Comparison of ENCODE assay signal across 1 cellular context in genomic region chr14:60651936-60652673, GRCh38.
TF ChIP-seq lines count a peak whose summit lies in the region.

No MANE protein-coding gene starts in this region.

TF ChIP-seq in H1, 55 proteins besides CTCF, POLR2A, EP300 and RAD21 (continued from another document):
- no peak for TF ChIP-seq USF2 (IDR thresholded peaks at IDR 0.05; ENCODE audit: low read length)
- TF ChIP-seq EZH2 (IDR thresholded peaks at IDR 0.05; ENCODE audit: low read depth, low read length, severe bottlenecking), result peak; percentile 88
- TF ChIP-seq ATF3 (IDR thresholded peaks at IDR 0.05; ENCODE audit: insufficient read depth, low read depth, low read length), result no peak
- TF ChIP-seq SUZ12 (IDR thresholded peaks at IDR 0.05; ENCODE audit: low read length), result peak; percentile 91
- TF ChIP-seq KDM5A (IDR thresholded peaks at IDR 0.05; ENCODE audit: low read length), result no peak
- TF ChIP-seq SP2 (IDR thresholded peaks at IDR 0.05; ENCODE audit: low read length), result no peak
- no peak for TF ChIP-seq CHD1 (IDR thresholded peaks at IDR 0.05; ENCODE audit: low read depth, low read length)
- TF ChIP-seq EGR1 (IDR thresholded peaks at IDR 0.05; ENCODE audit: borderline replicate concordance, low read depth, low read length), result no peak
- TF ChIP-seq HDAC6 (IDR thresholded peaks at IDR 0.05; ENCODE audit: low read depth, low read length), result no peak
- no peak for TF ChIP-seq TAF7 (optimal IDR thresholded peaks at IDR 0.05; ENCODE audit: borderline replicate concordance, low read depth, low read length)
- TF ChIP-seq CBX8 (IDR thresholded peaks at IDR 0.05; ENCODE audit: borderline replicate concordance, low read depth, low read length), result peak; percentile 25; the same call in 1 of the 2 replicates
- TF ChIP-seq TAF1 (IDR thresholded peaks at IDR 0.05; ENCODE audit: low read depth, low read length), result no peak
- TF ChIP-seq ASH2L (IDR thresholded peaks at IDR 0.05; ENCODE audit: low read length), result peak; percentile 23
- TF ChIP-seq RNF2 (IDR thresholded peaks at IDR 0.05; ENCODE audit: borderline replicate concordance, low read depth, low read length, missing control alignments, poor library complexity, severe bottlenecking), result peak; percentile 98
- TF ChIP-seq SP1 (IDR thresholded peaks at IDR 0.05; ENCODE audit: low read depth, low read length), result 0 out of 2 replicates have a peak, but pooled peaks have one; percentile 10
- TF ChIP-seq CEBPB (IDR thresholded peaks at IDR 0.05; ENCODE audit: low read depth, low read length), result no peak
- no peak for TF ChIP-seq ATF2 (IDR thresholded peaks at IDR 0.05; ENCODE audit: low read length)
- TF ChIP-seq E2F6 (IDR thresholded peaks at IDR 0.05), result no peak
- no peak for TF ChIP-seq BRCA1 (IDR thresholded peaks at IDR 0.05; ENCODE audit: low read depth, low read length)
